Comparison of ENCODE assay signal across 1 cellular context in the genomic region with DNA sequence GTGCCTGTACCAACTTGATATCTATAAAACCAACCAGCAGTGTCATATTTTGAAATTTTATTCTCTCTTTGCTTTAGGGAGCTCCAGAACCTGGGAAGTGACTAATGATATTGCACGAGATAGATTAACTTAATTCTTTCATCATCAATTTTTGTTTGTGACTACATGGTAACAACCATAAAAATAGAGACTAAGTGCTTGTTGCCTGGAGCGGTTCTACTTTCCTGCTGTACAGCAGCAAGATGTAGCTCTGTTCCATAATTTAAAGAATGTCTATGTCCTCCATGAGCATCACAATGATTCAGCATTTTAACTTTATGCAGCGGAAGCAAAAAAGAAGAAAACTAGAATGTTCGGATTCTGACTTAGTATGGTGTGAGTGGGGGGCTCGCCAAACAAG.
TF ChIP-seq lines count a peak whose summit lies in the region.

No MANE protein-coding gene starts in this region.

TF ChIP-seq in IMR-90, 13 proteins besides CTCF, POLR2A, EP300 and RAD21:
- no peak for TF ChIP-seq MAFK (IDR thresholded peaks at IDR 0.05; ENCODE audit: low read depth, low read length)
- TF ChIP-seq NFE2L2 (IDR thresholded peaks at IDR 0.05; ENCODE audit: low read depth, low read length): peak; percentile 70
- TF ChIP-seq, protein P1, sequence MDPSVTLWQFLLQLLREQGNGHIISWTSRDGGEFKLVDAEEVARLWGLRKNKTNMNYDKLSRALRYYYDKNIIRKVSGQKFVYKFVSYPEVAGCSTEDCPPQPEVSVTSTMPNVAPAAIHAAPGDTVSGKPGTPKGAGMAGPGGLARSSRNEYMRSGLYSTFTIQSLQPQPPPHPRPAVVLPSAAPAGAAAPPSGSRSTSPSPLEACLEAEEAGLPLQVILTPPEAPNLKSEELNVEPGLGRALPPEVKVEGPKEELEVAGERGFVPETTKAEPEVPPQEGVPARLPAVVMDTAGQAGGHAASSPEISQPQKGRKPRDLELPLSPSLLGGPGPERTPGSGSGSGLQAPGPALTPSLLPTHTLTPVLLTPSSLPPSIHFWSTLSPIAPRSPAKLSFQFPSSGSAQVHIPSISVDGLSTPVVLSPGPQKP (IDR thresholded peaks at IDR 0.05; ENCODE audit: borderline replicate concordance, low read depth, low read length): no peak
- no peak for TF ChIP-seq BHLHE40 (IDR thresholded peaks at IDR 0.05; ENCODE audit: low read depth, low read length)
- no peak for TF ChIP-seq USF2 (IDR thresholded peaks at IDR 0.05; ENCODE audit: low read depth, low read length)
- no peak for TF ChIP-seq FOS (IDR thresholded peaks at IDR 0.05; ENCODE audit: low read depth, low read length)
- no peak for TF ChIP-seq CHD1 (IDR thresholded peaks at IDR 0.05; ENCODE audit: low read depth, low read length)
- no peak for TF ChIP-seq RFX5 (IDR thresholded peaks at IDR 0.05; ENCODE audit: low read depth, low read length)
- no peak for TF ChIP-seq MAZ (IDR thresholded peaks at IDR 0.05; ENCODE audit: borderline replicate concordance, low read depth, low read length)
